Comparison of ENCODE assay signal across 2 cellular contexts in genomic region chr12:131840643-131841416, GRCh38.
TF ChIP-seq lines count a peak whose summit lies in the region.

No MANE protein-coding gene starts in this region.

TF ChIP-seq in WTC11, 78 proteins besides CTCF, POLR2A, EP300 and RAD21:
- TF ChIP-seq SMAD3 (CRISPR knock-in tag; IDR thresholded peaks at IDR 0.05; ENCODE audit: borderline replicate concordance) (no peak), GABPB1 (CRISPR knock-in tag; IDR thresholded peaks at IDR 0.05) (peak; percentile 51; the same call in 1 of the 2 replicates)

TF ChIP-seq in HepG2, 621 proteins besides CTCF, POLR2A, EP300 and RAD21 (continues in another document):
- peak; percentile 21; the same call in 1 of the 2 replicates for TF ChIP-seq YEATS2 (CRISPR knock-in tag; IDR thresholded peaks at IDR 0.05; ENCODE audit: borderline replicate concordance)
- no peak; the same call in 1 of the 2 replicates for TF ChIP-seq ZNF782 (CRISPR knock-in tag; IDR thresholded peaks at IDR 0.05; ENCODE audit: borderline replicate concordance)
- 0 out of 2 replicates have a peak, but pooled peaks have one; percentile 31 for TF ChIP-seq ARNT2 (CRISPR knock-in tag; IDR thresholded peaks at IDR 0.05; ENCODE audit: low read depth)
- 0 out of 2 replicates have a peak, but pooled peaks have one; percentile 31 for TF ChIP-seq KMT2B (CRISPR knock-in tag; IDR thresholded peaks at IDR 0.05)
- peak; percentile 70; the same call in 1 of the 2 replicates for TF ChIP-seq THRA (CRISPR knock-in tag; IDR thresholded peaks at IDR 0.05; ENCODE audit: borderline replicate concordance)
- peak; percentile 75; the same call in 1 of the 2 replicates for TF ChIP-seq ZNF101 (CRISPR knock-in tag; IDR thresholded peaks at IDR 0.05; ENCODE audit: borderline replicate concordance, low read depth)
- peak; percentile 85 for TF ChIP-seq ZNF607 (CRISPR knock-in tag; IDR thresholded peaks at IDR 0.05; ENCODE audit: borderline replicate concordance)
- TF ChIP-seq ZNF30 (CRISPR knock-in tag; IDR thresholded peaks at IDR 0.05): peak; percentile 93
- TF ChIP-seq YY1 (IDR thresholded peaks at IDR 0.05; ENCODE audit: insufficient read depth, insufficient replicate concordance, low read depth, low read length): no peak
- TF ChIP-seq ZSCAN21 (CRISPR knock-in tag; IDR thresholded peaks at IDR 0.05; ENCODE audit: borderline replicate concordance): peak; percentile 67; the same call in 1 of the 2 replicates
- 0 out of 2 replicates have a peak, but pooled peaks have one; percentile 7 for TF ChIP-seq NR0B2 (CRISPR knock-in tag; IDR thresholded peaks at IDR 0.05)
- peak; percentile 69; the same call in 1 of the 2 replicates for TF ChIP-seq ZNF292 (CRISPR knock-in tag; IDR thresholded peaks at IDR 0.05; ENCODE audit: borderline replicate concordance, low read depth)
- no peak for TF ChIP-seq HBP1 (CRISPR knock-in tag; IDR thresholded peaks at IDR 0.05; ENCODE audit: low read depth)
- TF ChIP-seq ZNF674 (CRISPR knock-in tag; IDR thresholded peaks at IDR 0.05; ENCODE audit: low read depth): no peak
- peak; percentile 58 for TF ChIP-seq ZBTB33 (CRISPR knock-in tag; IDR thresholded peaks at IDR 0.05)
- no peak for TF ChIP-seq ZNF33B (CRISPR knock-in tag; IDR thresholded peaks at IDR 0.05)
- peak; percentile 58; the same call in 1 of the 2 replicates for TF ChIP-seq HNF1B (CRISPR knock-in tag; IDR thresholded peaks at IDR 0.05)
- TF ChIP-seq ZFP90 (CRISPR knock-in tag; IDR thresholded peaks at IDR 0.05; ENCODE audit: borderline replicate concordance): 0 out of 2 replicates have a peak, but pooled peaks have one; percentile 69
- no peak for TF ChIP-seq ZNF609 (CRISPR knock-in tag; IDR thresholded peaks at IDR 0.05; ENCODE audit: borderline replicate concordance)
- peak; percentile 50 for TF ChIP-seq RXRB (CRISPR knock-in tag; IDR thresholded peaks at IDR 0.05; ENCODE audit: borderline replicate concordance)
- peak in 1 of 2 experiments; percentile 39; a peak in 1 of 4 replicates for TF ChIP-seq NR2F1 (CRISPR knock-in tag; IDR thresholded peaks at IDR 0.05)
- TF ChIP-seq ZNF550 (CRISPR knock-in tag; IDR thresholded peaks at IDR 0.05; ENCODE audit: borderline replicate concordance): no peak
- peak; percentile 88; the same call in 1 of the 2 replicates for TF ChIP-seq ZNF879 (CRISPR knock-in tag; IDR thresholded peaks at IDR 0.05)
- peak; percentile 25; the same call in 1 of the 2 replicates for TF ChIP-seq ZNF746 (CRISPR knock-in tag; IDR thresholded peaks at IDR 0.05)
- TF ChIP-seq KLF6 (CRISPR knock-in tag; IDR thresholded peaks at IDR 0.05): peak; percentile 59; the same call in 1 of the 2 replicates
- TF ChIP-seq KDM2A (CRISPR knock-in tag; IDR thresholded peaks at IDR 0.05; ENCODE audit: borderline replicate concordance, low read depth): no peak
- TF ChIP-seq ZNF772 (CRISPR knock-in tag; IDR thresholded peaks at IDR 0.05): peak; percentile 40; the same call in 1 of the 2 replicates
- TF ChIP-seq ZNF883 (CRISPR knock-in tag; IDR thresholded peaks at IDR 0.05; ENCODE audit: not compliant biosample characterization): peak; percentile 30
- peak; percentile 49 for TF ChIP-seq HNF4G (IDR thresholded peaks at IDR 0.05; ENCODE audit: borderline replicate concordance, low read depth, low read length)
- TF ChIP-seq HNF4G (CRISPR knock-in tag; IDR thresholded peaks at IDR 0.05; ENCODE audit: borderline replicate concordance, low read depth): no peak
- TF ChIP-seq TBL1XR1 (IDR thresholded peaks at IDR 0.05; ENCODE audit: borderline replicate concordance, low read length, partially characterized antibody): no peak
- 0 out of 4 replicates have a peak, but pooled peaks of 1 of the 2 experiments have one; percentile 30 for TF ChIP-seq HMGXB4 (CRISPR knock-in tag; IDR thresholded peaks at IDR 0.05; ENCODE audit: borderline replicate concordance in 1 of 2, low read depth in 1 of 2)
- TF ChIP-seq ZNF281 (CRISPR knock-in tag; IDR thresholded peaks at IDR 0.05; ENCODE audit: borderline replicate concordance): peak; percentile 31; the same call in 1 of the 2 replicates
- no peak for TF ChIP-seq HDAC2 (CRISPR knock-in tag; IDR thresholded peaks at IDR 0.05)
- peak; percentile 92; the same call in 1 of the 2 replicates for TF ChIP-seq KDM5B (CRISPR knock-in tag; IDR thresholded peaks at IDR 0.05; ENCODE audit: borderline replicate concordance)
- TF ChIP-seq ZFP37 (CRISPR knock-in tag; IDR thresholded peaks at IDR 0.05; ENCODE audit: borderline replicate concordance): peak; percentile 82; the same call in 1 of the 2 replicates
